In genomic region chr10:88903715-88904114, GRCh38 we compare ENCODE assay signal across 13 cellular contexts. TPM values are rescaled to one million over a fixed set of nuclear protein-coding genes. Genes with fewer than 3 reads are reported as not detected.
"Had no signal": no experiment of that assay in that cellular context is flagged by ENCODE, and none has a peak within 500 bp of the region (broad histone marks: within the 10 kb centered on the region; RNA-seq: fewer than 3 reads in every experiment).

No MANE protein-coding gene starts in this region.

- ATAC-seq: left lung had no signal

- DNase-seq: activated CD4-positive, alpha-beta T cell treated with anti-CD3 and anti-CD28 coated beads, Interleukin-2, amount 50 U/mL, for 48 hours; activated CD4-positive, CD25-positive, alpha-beta regulatory T cell treated with anti-CD3 and anti-CD28 coated beads, Interleukin-2, amount 50 U/mL, for 72 hours; activated CD8-positive, alpha-beta memory T cell treated with anti-CD3 and anti-CD28 coated beads, Interleukin-2, amount 50 U/mL, for 48 hours; activated naive CD4-positive, alpha-beta T cell treated with Interleukin-2 at 50 U/mL for 16 hours; effector CD8-positive, alpha-beta T cell; foreskin melanocyte; head of caudate nucleus; left lung; retina; stimulated activated CD4-positive, alpha-beta T cell treated with anti-CD3 and anti-CD28 coated beads, Interleukin-15, amount 100 ng/mL, for 24 hours; stimulated activated CD4-positive, alpha-beta T cell treated with anti-CD3 and anti-CD28 coated beads, Interleukin-4, amount 100 ng/mL, for 24 hours; tibial artery had no signal

RNA-seq across cellular contexts. Expression of gene ANKRD22, which starts 52.1 kb away (rescaled TPM):
- total RNA-seq: T-helper 2 cell treated with Interferon-gamma antibody and Interleukin-4, amounts not matched to agents 100 ng/mL and 5 ng/mL, for 36 hours had no signal
